8 cellular contexts compared by ENCODE assay signal in genomic region chr22:37808294-37808657, GRCh38. TPM values are rescaled to one million over a fixed set of nuclear protein-coding genes. Genes with fewer than 3 reads are reported as not detected.
A peak's percentile ranks its signal among the peaks of the same experiment; 100 is the strongest.
DNase-seq lines count a peak whose midpoint lies in the region; ATAC-seq, FAIRE-seq and TF ChIP-seq lines count a peak whose summit lies in the region.

No MANE protein-coding gene starts in this region.

- no peak for FAIRE-seq in GM12878 (lab: Jason Lieb, UNC)

- H3K79me2 ChIP-seq in GM12878 (ENCODE audit: control insufficient read depth, insufficient read depth, low read length) = no peaks in the 10 kb centered on the region

- in situ Hi-C loops in GM12878 (cut with MboI) = no loop called here

- H3K4me2 ChIP-seq in GM12878 (ENCODE audit: control insufficient read depth, insufficient read depth) = peak overlapping the region; percentile 88

- peak overlapping the region; percentile 95 for H2AFZ ChIP-seq in GM12878 (ENCODE audit: control insufficient read depth, low read depth, low read length)

- ATAC-seq in GM12878 = peak; percentile 13; the same call in 2 of the 3 replicates
- ATAC-seq in lung (ENCODE audit: insufficient read depth, low FRiP score) = no peak
- no peak for ATAC-seq in GM21423 (IDR thresholded peaks at IDR 0.05; ENCODE audit: unreplicated experiment)

- WGBS in GM12878 (ENCODE audit: insufficient coverage, insufficient replicate concordance, low lambda C conversion rate, missing lambda C conversion rate) = 7% methylated on average over 8 of the region's 8 CpGs
- WGBS in lung, 2 donors = 8 to 9% methylated on average over 8 of the region's 8 CpGs
- 4% methylated on average over 8 of the region's 8 CpGs for WGBS in urinary bladder

- POLR2A ChIA-PET in GM12878 (lab: Charles Lee) = interaction anchor here (0.6 to 1.7 kb wide), 8 partner anchors 8 to 150 kb away, joined by 3 to 7 read pairs (median 4); partner anchors contain the start of genes ANKRD54, C22orf23, NOL12 and POLR2F

- no peaks in the 10 kb centered on the region for H3K36me3 ChIP-seq in left ventricle myocardium inferior
- no peaks in the 10 kb centered on the region for H3K36me3 ChIP-seq in GM12878 (ENCODE audit: control insufficient read depth in 2 of 2, insufficient read depth in 2 of 2, low read length in 1 of 2)
- no peaks in the 10 kb centered on the region for H3K36me3 ChIP-seq in lung (ENCODE audit: control insufficient read depth in 2 of 2, insufficient read depth in 2 of 2, low read length in 2 of 2)
- H3K36me3 ChIP-seq in urinary bladder (ENCODE audit: insufficient read depth) = no peaks in the 10 kb centered on the region

- H3K4me1 ChIP-seq in left ventricle myocardium inferior (peaks cover 49% of the 10 kb centered on the region), GM12878 (ENCODE audit: control insufficient read depth, insufficient read depth, low read length) (peaks cover 4% of the 10 kb centered on the region), lung (ENCODE audit: control insufficient read depth in 2 of 2, insufficient read depth in 2 of 2, low read length in 2 of 2) (peaks cover 0 to 15% of the 10 kb centered on the region in 2 donors), urinary bladder (ENCODE audit: insufficient read depth) (no peaks in the 10 kb centered on the region)

- intact Hi-C loops in left ventricle myocardium inferior (cut with micrococcal nuclease) (no loop called here), cardiac septum (cut with DNase I) (loop anchor here (5.0 kb wide), 2 partner anchors 39 to 61 kb away; partner anchors contain the start of gene EIF3L), GM12878 (cut with micrococcal nuclease; ENCODE audit: unreplicated experiment) (no loop called here)

- RAD21 ChIA-PET in GM12878 (lab: Charles Lee; ENCODE audit: unreplicated experiment) = interaction anchor here (0.6 to 2.6 kb wide), 9 partner anchors 9 to 897 kb away, joined by 3 to 13 read pairs (median 4); partner anchors contain the start of genes ANKRD54, GGA1, GTPBP1 and NOL12

- peak overlapping the region; percentile 93 for H3K27ac ChIP-seq in left ventricle myocardium inferior (replicated peaks)
- no peak overlapping the region for H3K27ac ChIP-seq in GM12878 (ENCODE audit: control insufficient read depth, insufficient read depth)
- peak overlapping the region; percentile 21 to 71 for H3K27ac ChIP-seq in lung (ENCODE audit: low read depth in 1 of 2, low read length in 1 of 2)
- H3K27ac ChIP-seq in urinary bladder (ENCODE audit: low read depth) = no peak overlapping the region

- H3K4me3 ChIP-seq in left ventricle myocardium inferior (peak overlapping the region; percentile 79), GM12878 (peak overlapping the region; percentile 70), lung (peak overlapping the region; percentile 6), urinary bladder (ENCODE audit: low read depth, low read length) (peak overlapping the region; percentile 39)

- TF ChIP-seq EP300 in GM12878 (IDR thresholded peaks at IDR 0.05; ENCODE audit: borderline replicate concordance in 1 of 2, control insufficient read depth in 1 of 2, low read depth in 2 of 2, low read length in 2 of 2) = no peak

- no peak for TF ChIP-seq RAD21 in GM12878 (IDR thresholded peaks at IDR 0.05; ENCODE audit: insufficient read depth, low read depth, low read length)

- peak overlapping the region; percentile 21; the same call in 1 of the 2 replicates for H3K9ac ChIP-seq in GM12878 (ENCODE audit: control insufficient read depth, insufficient read depth, low read length)

- H3K27me3 ChIP-seq in left ventricle myocardium inferior (ENCODE audit: low read depth) (no peaks in the 10 kb centered on the region), GM12878 (replicated peaks in 1 of 2; ENCODE audit: control insufficient read depth in 2 of 2, insufficient read depth in 2 of 2, low read length in 1 of 2) (peaks cover 11 to 27% of the 10 kb centered on the region in 2 experiments), lung (ENCODE audit: control insufficient read depth, insufficient read depth) (no peaks in the 10 kb centered on the region)

- CTCF ChIA-PET in GM12878 (lab: Yijun Ruan, JAX) = interaction anchor here (0.6 to 4.5 kb wide), 7 partner anchors 10 to 165 kb away, joined by 3 to 47 read pairs (median 3); no protein-coding TSS in a partner anchor

- DNase-seq in left ventricle myocardium inferior (no peak), cardiac septum (ENCODE audit: low spot score) (no peak), GM12878 (ENCODE audit: low read depth, low spot score) (no peak), lung (ENCODE audit: low spot score) (no peak), NCI-H1048 (lab: John Stamatoyannopoulos, UW) (no peak), HuH-7.5 (ENCODE audit: low spot score) (no peak)

- H4K20me1 ChIP-seq in GM12878 (ENCODE audit: control insufficient read depth, insufficient read depth) = no peaks in the 10 kb centered on the region

- no peak for TF ChIP-seq POLR2A in GM12878 (IDR thresholded peaks at IDR 0.05; ENCODE audit: low read depth, low read length)

- SMC1A ChIA-PET in GM12878 (lab: Charles Lee; ENCODE audit: uncharacterized antibody, unreplicated experiment) = interaction anchor here (1.0 to 1.6 kb wide), 2 partner anchors 88 to 150 kb away, joined by 3 read pairs; partner anchors contain the start of gene PDXP

- TF ChIP-seq CTCF in left ventricle myocardium inferior (IDR thresholded peaks at IDR 0.05; ENCODE audit: borderline replicate concordance) = no peak
- TF ChIP-seq CTCF in GM12878 (IDR thresholded peaks at IDR 0.05 in 2 of 3, conservative IDR thresholded peaks at IDR 0.05 in 1 of 3; ENCODE audit: control insufficient read depth in 2 of 3, extremely low read depth in 1 of 3, insufficient read depth in 1 of 3, low read depth in 3 of 3, low read length in 3 of 3) = no peak
- TF ChIP-seq CTCF in lung (IDR thresholded peaks at IDR 0.05; ENCODE audit: control extremely low read depth, extremely low read depth) = no peak

- H3K9me3 ChIP-seq in left ventricle myocardium inferior (replicated peaks) = no peaks in the 10 kb centered on the region
- no peaks in the 10 kb centered on the region; the same call in 2 of the 3 replicates for H3K9me3 ChIP-seq in GM12878 (replicated peaks; ENCODE audit: control insufficient read depth, insufficient read depth, low read length)
- H3K9me3 ChIP-seq in lung (ENCODE audit: control insufficient read depth in 2 of 2, insufficient read depth in 1 of 2, low read length in 1 of 2) = no peaks in the 10 kb centered on the region

- no TSS peak for BruUV-seq in GM12878 (replicated peaks; lab: Mats Ljungman, UMichigan)

RNA-seq across cellular contexts. Expression of gene GCAT, which starts 0.5 kb away (rescaled TPM):
- total RNA-seq in left ventricle myocardium inferior (42.7 TPM), cardiac septum (24.0 TPM), GM12878 (2014; rRNA removed) (28.6 and 32.6 TPM in 2 replicates), GM12878 (2014; rRNA removed; fragmentation: Illumina TruSeq; extraction: Trizol) (8.9 and 9.3 TPM in 2 replicates), GM12878 (2021) (21.8 and 22.8 TPM in 2 replicates), lung (10 to 100 TPM; 11.7 to 17.2 TPM), urinary bladder (9.3 TPM)
- total RNA-seq in GM12878 (2013; cell fraction: nucleolus; rRNA removed) = 6.9 and 8.0 TPM in 2 replicates
- polyA plus RNA-seq in GM12878 (2011; ENCODE audit: low read depth) = 4.3 TPM
- polyA plus RNA-seq in GM12878 (2011; rRNA removed) (4.0 and 10.8 TPM in 2 replicates), GM12878 (2014; fragmentation: Illumina TruSeq; extraction: Trizol) (1.7 and 7.2 TPM in 2 replicates), GM12878 (2014; fragmentation: Nextera tagmentation; extraction: Ambion mirVana) (1 to 10 TPM in 1 of 2 experiments, under 1 TPM in 1; 0.95 to 2.4 TPM), GM12878 (2014; rRNA removed) (19.9 and 20.8 TPM in 2 replicates), GM12878 (2016; fragmentation: Nextera tagmentation; extraction: Ambion mirVana) (10 to 100 TPM; 29.9 to 34.3 TPM), lung (10 to 100 TPM in 1 of 2 donors, 1 to 10 TPM in 1; 9.3 to 31.1 TPM), urinary bladder (17.0 TPM)
- polyA plus RNA-seq in GM12878 (2011; cell fraction: cytosol; rRNA removed) = 15.6 and 21.1 TPM in 2 replicates
- 22.0 and 24.7 TPM in 2 replicates for polyA plus RNA-seq in GM12878 (2011; cell fraction: nucleus; rRNA removed)
- polyA plus RNA-seq in GM12878 (2012) = 13.1 and 13.3 TPM in 2 replicates
- polyA minus RNA-seq in GM12878 (2011; rRNA and poly(A)+ RNA removed) = 7.3 and 14.1 TPM in 2 replicates
- 8.1 and 8.8 TPM in 2 replicates for polyA minus RNA-seq in GM12878 (2011; cell fraction: cytosol; rRNA and poly(A)+ RNA removed)
- 5.7 and 6.0 TPM in 2 replicates for polyA minus RNA-seq in GM12878 (2011; cell fraction: nucleus; rRNA and poly(A)+ RNA removed)

RNA-seq across cellular contexts. Expression of gene GALR3, which starts 14.9 kb away (rescaled TPM):
- total RNA-seq in left ventricle myocardium inferior (not detected), cardiac septum (not detected), GM12878 (2014; rRNA removed) (not detected in 2 replicates), GM12878 (2014; rRNA removed; fragmentation: Illumina TruSeq; extraction: Trizol) (not detected in 2 replicates), GM12878 (2021) (not detected in 2 replicates), lung (not detected), urinary bladder (not detected)
- total RNA-seq in GM12878 (2013; cell fraction: nucleolus; rRNA removed) = 0.96 TPM in 1 of 2 replicates, not detected in the other
- polyA plus RNA-seq in GM12878 (2011; ENCODE audit: low read depth) = not detected
- polyA plus RNA-seq in GM12878 (2011; rRNA removed) (not detected in 2 replicates), GM12878 (2014; fragmentation: Illumina TruSeq; extraction: Trizol) (not detected in 2 replicates), GM12878 (2014; fragmentation: Nextera tagmentation; extraction: Ambion mirVana) (not detected), GM12878 (2014; rRNA removed) (not detected in 2 replicates), GM12878 (2016; fragmentation: Nextera tagmentation; extraction: Ambion mirVana) (not detected), lung (not detected), urinary bladder (not detected)
- not detected in 2 replicates for polyA plus RNA-seq in GM12878 (2011; cell fraction: cytosol; rRNA removed)
- 0.13 and 0.19 TPM in 2 replicates for polyA plus RNA-seq in GM12878 (2011; cell fraction: nucleus; rRNA removed)
- polyA plus RNA-seq in GM12878 (2012) = not detected in 2 replicates
- 0.26 TPM in 1 of 2 replicates, not detected in the other for polyA minus RNA-seq in GM12878 (2011; rRNA and poly(A)+ RNA removed)
- polyA minus RNA-seq in GM12878 (2011; cell fraction: cytosol; rRNA and poly(A)+ RNA removed) = not detected in 2 replicates
- polyA minus RNA-seq in GM12878 (2011; cell fraction: nucleus; rRNA and poly(A)+ RNA removed) = not detected in 2 replicates

RNA-seq across cellular contexts. Expression of gene ANKRD54, which starts 35.9 kb away (rescaled TPM):
- 19.4 TPM for total RNA-seq in left ventricle myocardium inferior
- 15.7 TPM for total RNA-seq in cardiac septum
- 22.8 and 27.3 TPM in 2 replicates for total RNA-seq in GM12878 (2013; cell fraction: nucleolus; rRNA removed)
- 19.0 and 19.1 TPM in 2 replicates for total RNA-seq in GM12878 (2014; rRNA removed)
- 12.6 and 13.4 TPM in 2 replicates for total RNA-seq in GM12878 (2014; rRNA removed; fragmentation: Illumina TruSeq; extraction: Trizol)
- total RNA-seq in GM12878 (2021) = 15.8 and 18.3 TPM in 2 replicates
- polyA plus RNA-seq in GM12878 (2011; ENCODE audit: low read depth) = 5.8 TPM
- 7.5 and 13.7 TPM in 2 replicates for polyA plus RNA-seq in GM12878 (2011; rRNA removed)
- polyA plus RNA-seq in GM12878 (2011; cell fraction: cytosol; rRNA removed) = 15.4 and 25.6 TPM in 2 replicates
- polyA plus RNA-seq in GM12878 (2011; cell fraction: nucleus; rRNA removed) = 36.5 and 41.5 TPM in 2 replicates
- 8.3 and 9.9 TPM in 2 replicates for polyA plus RNA-seq in GM12878 (2012)
- polyA plus RNA-seq in GM12878 (2014; fragmentation: Illumina TruSeq; extraction: Trizol) = 10.1 and 13.9 TPM in 2 replicates
- polyA plus RNA-seq in GM12878 (2014; fragmentation: Nextera tagmentation; extraction: Ambion mirVana) = 1 to 10 TPM; 5.8 to 9.7 TPM
- polyA plus RNA-seq in GM12878 (2014; rRNA removed) = 21.7 and 22.0 TPM in 2 replicates
- polyA plus RNA-seq in GM12878 (2016; fragmentation: Nextera tagmentation; extraction: Ambion mirVana) = 10 to 100 TPM; 25.3 to 31.6 TPM
- 10.0 and 26.6 TPM in 2 replicates for polyA minus RNA-seq in GM12878 (2011; rRNA and poly(A)+ RNA removed)
- 10.2 and 13.5 TPM in 2 replicates for polyA minus RNA-seq in GM12878 (2011; cell fraction: cytosol; rRNA and poly(A)+ RNA removed)
- polyA minus RNA-seq in GM12878 (2011; cell fraction: nucleus; rRNA and poly(A)+ RNA removed) = 6.9 and 13.8 TPM in 2 replicates
- 10 to 100 TPM; 19.8 to 31.8 TPM for total RNA-seq in lung
- polyA plus RNA-seq in lung = 10 to 100 TPM; 19.3 to 20.2 TPM
- total RNA-seq in urinary bladder = 8.5 TPM
- polyA plus RNA-seq in urinary bladder = 26.2 TPM

RNA-seq across cellular contexts. Expression of gene EIF3L, which starts 40.9 kb away (rescaled TPM):
- total RNA-seq in left ventricle myocardium inferior (379 TPM), cardiac septum (255 TPM), GM12878 (2014; rRNA removed) (624 and 646 TPM in 2 replicates), GM12878 (2014; rRNA removed; fragmentation: Illumina TruSeq; extraction: Trizol) (493 and 525 TPM in 2 replicates), GM12878 (2021) (593 and 613 TPM in 2 replicates), lung (100 to 1,000 TPM; 281 to 420 TPM), urinary bladder (398 TPM)
- total RNA-seq in GM12878 (2013; cell fraction: nucleolus; rRNA removed) = 152 and 153 TPM in 2 replicates
- polyA plus RNA-seq in GM12878 (2011; ENCODE audit: low read depth) = 933 TPM
- polyA plus RNA-seq in GM12878 (2011; rRNA removed) (1,037 and 1,269 TPM in 2 replicates), GM12878 (2014; fragmentation: Illumina TruSeq; extraction: Trizol) (783 and 881 TPM in 2 replicates), GM12878 (2014; fragmentation: Nextera tagmentation; extraction: Ambion mirVana) (100 to 1,000 TPM; 521 to 732 TPM), GM12878 (2014; rRNA removed) (613 and 643 TPM in 2 replicates), GM12878 (2016; fragmentation: Nextera tagmentation; extraction: Ambion mirVana) (100 to 1,000 TPM; 294 to 302 TPM), lung (100 to 1,000 TPM; 175 to 224 TPM), urinary bladder (404 TPM)
- 868 and 904 TPM in 2 replicates for polyA plus RNA-seq in GM12878 (2011; cell fraction: cytosol; rRNA removed)
- 244 and 332 TPM in 2 replicates for polyA plus RNA-seq in GM12878 (2011; cell fraction: nucleus; rRNA removed)
- polyA plus RNA-seq in GM12878 (2012) = 1,002 and 1,217 TPM in 2 replicates
- polyA minus RNA-seq in GM12878 (2011; rRNA and poly(A)+ RNA removed) = 1,170 and 1,376 TPM in 2 replicates
- 183 and 194 TPM in 2 replicates for polyA minus RNA-seq in GM12878 (2011; cell fraction: cytosol; rRNA and poly(A)+ RNA removed)
- polyA minus RNA-seq in GM12878 (2011; cell fraction: nucleus; rRNA and poly(A)+ RNA removed) = 89.0 and 104 TPM in 2 replicates

Comparison
In these comparisons a context has a peak if more than half of its experiments do, and no peak if none do; other contexts are left out.
1. H3K27ac ChIP-seq: peak in left ventricle myocardium inferior (single experiment) and lung (2 of 2); none in GM12878 (single experiment) and urinary bladder (single experiment).
2. H3K4me3 ChIP-seq: peak in every context shown above with its lines; median percentile 79 in left ventricle myocardium inferior; 70 in GM12878; 39 in urinary bladder; 6 in lung.